In genomic region chr13:60454425-60454824, GRCh38 we compare ENCODE assay signal across 1 cellular context.
TF ChIP-seq lines count a peak whose summit lies in the region.

No MANE protein-coding gene starts in this region.

TF ChIP-seq in GM23338, 12 proteins besides CTCF, POLR2A, EP300 and RAD21 (continued from another document):
- TF ChIP-seq, protein P1, sequence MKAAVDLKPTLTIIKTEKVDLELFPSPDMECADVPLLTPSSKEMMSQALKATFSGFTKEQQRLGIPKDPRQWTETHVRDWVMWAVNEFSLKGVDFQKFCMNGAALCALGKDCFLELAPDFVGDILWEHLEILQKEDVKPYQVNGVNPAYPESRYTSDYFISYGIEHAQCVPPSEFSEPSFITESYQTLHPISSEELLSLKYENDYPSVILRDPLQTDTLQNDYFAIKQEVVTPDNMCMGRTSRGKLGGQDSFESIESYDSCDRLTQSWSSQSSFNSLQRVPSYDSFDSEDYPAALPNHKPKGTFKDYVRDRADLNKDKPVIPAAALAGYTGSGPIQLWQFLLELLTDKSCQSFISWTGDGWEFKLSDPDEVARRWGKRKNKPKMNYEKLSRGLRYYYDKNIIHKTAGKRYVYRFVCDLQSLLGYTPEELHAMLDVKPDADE (IDR thresholded peaks at IDR 0.05) = no peak
- no peak for TF ChIP-seq ZNF331 (CRISPR knock-in tag; IDR thresholded peaks at IDR 0.05; ENCODE audit: low read depth)
